In the genomic region with DNA sequence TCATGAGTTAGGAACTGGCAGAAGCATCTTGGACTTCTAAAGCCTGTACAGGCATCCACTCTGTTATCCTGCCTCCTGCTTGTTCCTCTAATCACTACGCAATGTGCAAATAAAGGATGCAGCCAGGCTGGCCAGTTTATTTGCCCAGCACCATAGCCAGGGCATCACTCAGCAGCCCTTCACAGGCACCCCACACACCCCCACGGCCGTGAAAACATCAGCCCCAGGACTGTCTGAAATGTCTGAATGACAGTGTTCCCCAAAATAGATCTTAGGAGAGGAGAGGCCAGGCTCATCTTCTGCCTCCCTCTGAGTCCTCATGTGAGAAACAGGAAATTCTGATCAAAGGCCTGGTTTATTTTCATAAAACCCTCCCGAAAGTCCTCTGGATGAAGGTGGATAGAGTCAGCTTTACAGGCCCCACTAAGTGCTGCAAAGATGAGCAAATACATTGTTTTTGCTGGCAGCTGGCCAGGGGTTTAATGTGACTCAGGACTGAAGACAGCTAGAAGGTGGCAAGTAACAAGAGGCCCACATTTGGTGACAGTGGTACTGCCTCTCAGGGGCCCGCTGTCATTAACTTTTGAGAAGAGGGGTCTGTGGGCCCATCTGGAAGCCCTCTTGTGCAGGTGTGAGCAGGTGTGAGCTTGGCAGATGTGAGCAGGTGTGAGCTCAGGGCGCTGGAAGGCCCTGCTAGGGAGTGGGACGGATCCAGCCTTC, we compare ENCODE assay signal across 1 cellular context.
TF ChIP-seq lines count a peak whose summit lies in the region.

No MANE protein-coding gene starts in this region.

TF ChIP-seq in IMR-90, 13 proteins besides CTCF, POLR2A, EP300 and RAD21:
- TF ChIP-seq RCOR1 (IDR thresholded peaks at IDR 0.05; ENCODE audit: insufficient replicate concordance, low read length) (no peak), RFX5 (IDR thresholded peaks at IDR 0.05; ENCODE audit: low read depth, low read length) (no peak), MAZ (IDR thresholded peaks at IDR 0.05; ENCODE audit: borderline replicate concordance, low read depth, low read length) (no peak), BHLHE40 (IDR thresholded peaks at IDR 0.05; ENCODE audit: low read depth, low read length) (no peak), SMC3 (IDR thresholded peaks at IDR 0.05; ENCODE audit: low read depth, low read length) (no peak), USF2 (IDR thresholded peaks at IDR 0.05; ENCODE audit: low read depth, low read length) (no peak), MXI1 (IDR thresholded peaks at IDR 0.05; ENCODE audit: borderline replicate concordance, low read depth, low read length) (no peak), NFE2L2 (IDR thresholded peaks at IDR 0.05; ENCODE audit: low read depth, low read length) (no peak), MAFK (IDR thresholded peaks at IDR 0.05; ENCODE audit: low read depth, low read length) (no peak)
